16 cellular contexts compared by ENCODE assay signal in the genomic region with DNA sequence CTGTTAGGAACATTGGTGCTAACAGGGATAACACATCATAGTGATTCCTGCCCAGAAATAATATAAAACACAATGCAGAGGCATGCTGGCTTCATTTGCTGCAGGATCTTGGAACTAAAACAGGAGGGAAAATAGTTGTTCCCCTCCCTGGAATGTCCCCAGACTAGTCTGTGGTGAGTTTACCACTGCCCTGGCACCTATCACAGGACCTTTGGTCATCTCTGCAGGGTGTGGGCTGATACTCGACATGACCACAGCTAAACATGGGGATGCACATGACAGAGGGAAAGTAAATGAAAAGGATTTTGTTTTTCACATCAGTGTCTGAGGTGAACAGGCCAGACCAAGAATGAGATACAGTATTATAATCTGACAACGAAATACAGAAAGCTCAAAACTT.
A peak's percentile ranks its signal among the peaks of the same experiment; 100 is the strongest.
DNase-seq lines count a peak whose midpoint lies in the region; FAIRE-seq and TF ChIP-seq lines count a peak whose summit lies in the region.
"Had no signal": no experiment of that assay in that cellular context is flagged by ENCODE, and none has a peak within 500 bp of the region (broad histone marks: within the 10 kb centered on the region; RNA-seq: fewer than 3 reads in every experiment).

No MANE protein-coding gene starts in this region.

- no peak overlapping the region for H3K9ac ChIP-seq in muscle layer of colon (ENCODE audit: low read length)
- H3K9ac ChIP-seq: BLaER1 treated with 17β-estradiol and CSF1 and Interleukin-3, amounts not matched to agents 10 nM and 100 nM had no signal

- H3K4me3 ChIP-seq in muscle layer of colon (ENCODE audit: low read depth in 1 of 2, low read length in 2 of 2), result no peak overlapping the region
- H3K4me3 ChIP-seq: A549; BLaER1 treated with 17β-estradiol and CSF1 and Interleukin-3, amounts not matched to agents 10 nM and 100 nM had no signal

- no peak for FAIRE-seq in HTR-8/SVneo (lab: Jason Lieb, UNC)
- FAIRE-seq: A549 had no signal

- H3K27ac Mint-ChIP-seq in type B pancreatic cell, result peak overlapping the region; percentile 7
- H3K27ac Mint-ChIP-seq: CD8-positive, alpha-beta T cell had no signal

- peaks cover 28% of the 10 kb centered on the region for H3K4me1 ChIP-seq in muscle layer of colon (ENCODE audit: insufficient read depth, low read length)
- H3K4me1 ChIP-seq: A549; BLaER1 treated with 17β-estradiol and CSF1 and Interleukin-3, amounts not matched to agents 10 nM and 100 nM had no signal

- H3K36me3 Mint-ChIP-seq in type B pancreatic cell, result peaks cover 4% of the 10 kb centered on the region
- H3K36me3 Mint-ChIP-seq: CD8-positive, alpha-beta T cell had no signal

- peaks cover 4% of the 10 kb centered on the region for H3K9me3 Mint-ChIP-seq in type B pancreatic cell
- H3K9me3 Mint-ChIP-seq: CD8-positive, alpha-beta T cell had no signal

- H3K36me3 ChIP-seq in muscle layer of colon (ENCODE audit: insufficient read depth, low read length), result no peaks in the 10 kb centered on the region
- H3K36me3 ChIP-seq: BLaER1 treated with 17β-estradiol and CSF1 and Interleukin-3, amounts not matched to agents 10 nM and 100 nM had no signal

- no peak overlapping the region for H3K27ac ChIP-seq in epithelial cell of prostate
- peak overlapping the region; percentile 14 for H3K27ac ChIP-seq in muscle layer of colon (ENCODE audit: low read depth, low read length)
- H3K27ac ChIP-seq: 22Rv1; A549; BLaER1 treated with 17β-estradiol and CSF1 and Interleukin-3, amounts not matched to agents 10 nM and 100 nM had no signal

- H3K4me1 Mint-ChIP-seq in type B pancreatic cell (ENCODE audit: unreplicated experiment), result peaks cover 20% of the 10 kb centered on the region

- peak; percentile 11 for DNase-seq in AG20443 (ENCODE audit: low spot score)
- DNase-seq in epithelial cell of prostate (ENCODE audit: low read depth, low spot score), result peak; percentile 2
- no peak for DNase-seq in type B pancreatic cell (ENCODE audit: extremely low spot score, unreplicated experiment)
- DNase-seq in NCI-H69 (lab: John Stamatoyannopoulos, UW), result no peak
- DNase-seq in ureter (ENCODE audit: low spot score), result no peak
- DNase-seq in HTR-8/SVneo (ENCODE audit: insufficient read length, low spot score), result no peak
- DNase-seq: Calu3; CD8-positive, alpha-beta T cell; DMS79 treated with DMSO at 0.1 percent for 48 hours; GF-D8; GOT3; H7 had no signal

- no peak overlapping the region for H3K4me3 Mint-ChIP-seq in type B pancreatic cell
- H3K4me3 Mint-ChIP-seq: CD8-positive, alpha-beta T cell had no signal

- no peaks in the 10 kb centered on the region for H3K9me3 ChIP-seq in muscle layer of colon (ENCODE audit: low read length)
- H3K9me3 ChIP-seq: A549; BLaER1 treated with 17β-estradiol and CSF1 and Interleukin-3, amounts not matched to agents 10 nM and 100 nM had no signal

- H3K27me3 ChIP-seq in muscle layer of colon (ENCODE audit: control insufficient read depth in 1 of 2, insufficient read depth in 2 of 2, low read length in 2 of 2), result no peaks in the 10 kb centered on the region
- H3K27me3 ChIP-seq: BLaER1 treated with 17β-estradiol and CSF1 and Interleukin-3, amounts not matched to agents 10 nM and 100 nM had no signal

- TF ChIP-seq CTCF in type B pancreatic cell (conservative IDR thresholded peaks at IDR 0.05), result no peak

- peaks cover 3% of the 10 kb centered on the region for H3K27me3 Mint-ChIP-seq in type B pancreatic cell

Comparison
In these comparisons a context has a peak if more than half of its experiments do, and no peak if none do; other contexts are left out.
1. DNase-seq: peak in AG20443 (single experiment) and epithelial cell of prostate (single experiment); none in type B pancreatic cell (single experiment), NCI-H69 (single experiment), ureter (single experiment) and HTR-8/SVneo (single experiment).